ENCODE assay signal across 8 cellular contexts in the genomic region with DNA sequence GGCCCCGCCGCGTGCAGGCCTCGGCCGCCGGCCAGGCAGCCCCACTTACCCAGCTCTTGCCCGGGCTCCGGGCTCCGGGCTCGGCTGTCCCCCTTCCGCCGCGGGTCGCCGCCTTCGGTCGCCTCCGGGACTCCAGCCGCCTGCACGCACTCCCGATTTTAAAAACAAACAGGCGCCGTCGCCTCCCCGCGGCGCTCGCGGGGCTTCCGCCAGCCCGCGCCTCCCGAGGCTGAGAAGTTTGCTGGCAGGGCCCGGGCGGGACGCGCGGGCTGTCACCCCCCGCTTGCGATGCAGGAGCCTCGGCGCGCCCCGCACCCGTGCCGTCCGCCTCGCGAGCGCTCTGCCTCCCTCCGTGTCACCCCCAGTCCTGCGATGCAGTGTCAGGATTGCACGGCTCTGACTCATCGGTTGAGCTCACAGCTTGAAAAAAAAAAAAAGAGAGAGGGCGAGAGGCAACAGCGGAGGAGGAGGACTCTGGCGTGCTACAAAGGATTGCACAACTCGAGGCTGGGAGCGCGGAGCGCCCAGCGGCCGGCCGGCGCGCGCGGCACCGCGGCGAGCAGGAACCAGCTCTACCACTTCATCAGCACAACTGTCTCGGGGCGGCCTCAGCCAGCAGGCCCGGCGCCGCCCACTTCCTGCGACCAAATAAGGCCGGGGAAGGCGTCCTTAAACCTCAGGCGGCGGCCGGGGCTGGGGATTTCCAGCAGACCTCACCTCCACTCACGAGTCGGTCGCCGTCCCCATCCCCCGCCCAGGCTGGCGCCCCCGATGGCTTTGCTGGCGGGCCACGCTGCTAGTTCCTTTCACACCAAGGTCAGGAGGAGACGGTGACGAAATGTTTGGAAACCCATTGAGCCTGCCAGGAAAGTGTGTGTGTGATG. TPM values are rescaled to one million over a fixed set of nuclear protein-coding genes. Genes with fewer than 3 reads are reported as not detected.
DNase-seq lines count a peak whose midpoint lies in the region; ATAC-seq, FAIRE-seq and TF ChIP-seq lines count a peak whose summit lies in the region.

No MANE protein-coding gene starts in this region.

- H3K27me3 ChIP-seq in CD4-positive, CD25-positive, alpha-beta regulatory T cell (ENCODE audit: control insufficient read depth, insufficient read depth, low read length), result no peaks in the 10 kb centered on the region
- no peaks in the 10 kb centered on the region for H3K27me3 ChIP-seq in HepG2 (ENCODE audit: control insufficient read depth in 1 of 2, insufficient read depth in 2 of 2, low read length in 2 of 2)

- in situ Hi-C loops in HepG2 (cut with HindIII; ENCODE audit: extremely low pct_ligation_motif_present, low pct_unique_long_range_greater_than_20kb), result loop anchor here (10.0 kb wide), 1 partner anchor 65 kb away; no protein-coding TSS in a partner anchor

- no peak overlapping the region for H2AFZ ChIP-seq in HepG2 (ENCODE audit: low read length)

- no peaks in the 10 kb centered on the region for H3K36me3 Mint-ChIP-seq in CD4-positive, CD25-positive, alpha-beta regulatory T cell

- CTCF ChIA-PET in HepG2 (lab: Yijun Ruan, JAX; ENCODE audit: low intra/inter-chr PET ratio, low total read pairs), result interaction anchor here (1.1 kb wide), 1 partner anchor 12 kb away, joined by 4 read pairs; no protein-coding TSS in a partner anchor

- no peaks in the 10 kb centered on the region for H3K9me3 Mint-ChIP-seq in CD4-positive, CD25-positive, alpha-beta regulatory T cell

- H3K4me3 ChIP-seq in CD4-positive, CD25-positive, alpha-beta regulatory T cell (ENCODE audit: low read depth, low read length), result peak overlapping the region; percentile 83
- H3K4me3 ChIP-seq in HepG2 (replicated peaks in 1 of 3; ENCODE audit: insufficient read depth in 1 of 3, low read depth in 2 of 3, low read length in 3 of 3), result peak overlapping the region; percentile 59 to 83 (median 79); a peak in 5 of 6 replicates

- peaks cover 31% of the 10 kb centered on the region for H4K20me1 ChIP-seq in HepG2 (ENCODE audit: insufficient read depth, low read length)

- TF ChIP-seq EP300 in HepG2 (IDR thresholded peaks at IDR 0.05; ENCODE audit: low read depth in 2 of 2, low read length in 2 of 2) (peak; percentile 6 to 57), HepG2 (CRISPR knock-in tag; IDR thresholded peaks at IDR 0.05; ENCODE audit: borderline replicate concordance) (peak; percentile 42; the same call in 1 of the 2 replicates)

- H3K4me1 Mint-ChIP-seq in CD4-positive, CD25-positive, alpha-beta regulatory T cell, result peaks cover 33 to 84% (median 59%) of the 10 kb centered on the region in 4 donors

- peak overlapping the region; percentile 77 for H3K9ac ChIP-seq in HepG2 (ENCODE audit: insufficient read depth, low read depth, low read length)

- FAIRE-seq in HepG2 (lab: Jason Lieb, UNC), result peak; percentile 88

- peak; percentile 70 to 77; a peak in 3 of 4 replicates for TF ChIP-seq POLR2A in HepG2 (IDR thresholded peaks at IDR 0.05; ENCODE audit: insufficient read depth in 1 of 2, low read depth in 2 of 2, low read length in 2 of 2)

- WGBS in HepG2 (ENCODE audit: low lambda C conversion rate), result 2% methylated on average over 21 of the region's 93 CpGs

- peak overlapping the region; percentile 92 to 99 (median 99) for H3K27ac Mint-ChIP-seq in CD4-positive, CD25-positive, alpha-beta regulatory T cell

- peak; percentile 35; the same call in 1 of the 2 replicates for TF ChIP-seq RAD21 in HepG2 (CRISPR knock-in tag; IDR thresholded peaks at IDR 0.05)

- H3K4me3 Mint-ChIP-seq in CD4-positive, CD25-positive, alpha-beta regulatory T cell, result peak overlapping the region; percentile 92 to 98 (median 96)

- BruUV-seq in HepG2 (replicated peaks; lab: Mats Ljungman, UMichigan), result no TSS peak

- H3K27ac ChIP-seq in CD4-positive, CD25-positive, alpha-beta regulatory T cell (ENCODE audit: insufficient read depth, low read length, poor library complexity, severe bottlenecking), result peak overlapping the region; percentile 90
- peak overlapping the region; percentile 95 for H3K27ac ChIP-seq in HepG2 (ENCODE audit: extremely low read length, insufficient read depth, low read length)

- H3K27me3 Mint-ChIP-seq in CD4-positive, CD25-positive, alpha-beta regulatory T cell, result peaks cover 6% of the 10 kb centered on the region

- peak; percentile 94 to 97 (median 96) for DNase-seq in CD4-positive, CD25-positive, alpha-beta regulatory T cell
- peak; percentile 98 for DNase-seq in NCI-H69 (lab: John Stamatoyannopoulos, UW)
- DNase-seq in activated CD4-positive, alpha-beta T cell treated with anti-CD3 and anti-CD28 coated beads, Interleukin-2, amount 50 U/mL, for 1 hour, result peak; percentile 96
- DNase-seq in cortex of kidney (lab: John Stamatoyannopoulos, UW), result peak; percentile 31
- peak; percentile 96 for DNase-seq in HepG2 (ENCODE audit: low spot score)
- peak; percentile 91 for DNase-seq in stimulated activated CD4-positive, alpha-beta T cell treated with anti-CD3 and anti-CD28 coated beads, Interleukin-2, amount 100 ng/mL, for 4 hours (ENCODE audit: low read depth)

- peak overlapping the region; percentile 91 for H3K4me2 ChIP-seq in HepG2 (ENCODE audit: low read depth, low read length)

- no peaks in the 10 kb centered on the region for H3K36me3 ChIP-seq in CD4-positive, CD25-positive, alpha-beta regulatory T cell (ENCODE audit: control insufficient read depth, insufficient read depth, low read length)
- H3K36me3 ChIP-seq in HepG2 (replicated peaks in 1 of 2; ENCODE audit: control insufficient read depth in 1 of 2, insufficient read depth in 2 of 2, low read length in 2 of 2), result no peaks in the 10 kb centered on the region; a peak in 1 of 5 replicates

- H3K79me2 ChIP-seq in HepG2 (ENCODE audit: insufficient read depth, low read length), result peaks cover 87% of the 10 kb centered on the region

- POLR2A ChIA-PET in HepG2 (lab: Yijun Ruan, JAX), result interaction anchor here (0.7 to 5.0 kb wide), 26 partner anchors 9 to 237 kb away, joined by 3 to 115 read pairs (median 5); a partner anchor contains a TSS

- H3K4me1 ChIP-seq in CD4-positive, CD25-positive, alpha-beta regulatory T cell (ENCODE audit: control insufficient read depth, insufficient read depth, low read length, poor library complexity, severe bottlenecking), result peaks cover 71% of the 10 kb centered on the region
- H3K4me1 ChIP-seq in HepG2 (ENCODE audit: insufficient read depth, low read length), result peaks cover 86% of the 10 kb centered on the region

- TF ChIP-seq CTCF in HepG2 (CRISPR knock-in tag; IDR thresholded peaks at IDR 0.05), result peak; percentile 21

- ATAC-seq in CD4-positive, CD25-positive, alpha-beta regulatory T cell (ENCODE audit: low read depth in 2 of 2), result peak; percentile 84 to 85
- ATAC-seq in GM19395 (IDR thresholded peaks at IDR 0.05; ENCODE audit: unreplicated experiment), result peak; percentile 56
- ATAC-seq in HG03521 (IDR thresholded peaks at IDR 0.05; ENCODE audit: unreplicated experiment), result peak; percentile 49
- ATAC-seq in HepG2, result peak; percentile 86

- no peaks in the 10 kb centered on the region for H3K9me3 ChIP-seq in CD4-positive, CD25-positive, alpha-beta regulatory T cell (ENCODE audit: control insufficient read depth in 2 of 2, low read length in 2 of 2)
- H3K9me3 ChIP-seq in HepG2 (ENCODE audit: low read length), result no peaks in the 10 kb centered on the region

- intact Hi-C loops in HepG2 (cut with micrococcal nuclease; ENCODE audit: unreplicated experiment), result loop anchor here (1.0 to 2.0 kb wide), 4 partner anchors 12 to 126 kb away; a partner anchor contains a TSS

TF ChIP-seq in HepG2, 621 proteins besides CTCF, POLR2A, EP300 and RAD21 (continues in another document):
- TF ChIP-seq RFX5 (IDR thresholded peaks at IDR 0.05; ENCODE audit: low read depth, low read length) (no peak; the same call in 1 of the 2 replicates), ZNF496 (CRISPR knock-in tag; IDR thresholded peaks at IDR 0.05; ENCODE audit: insufficient replicate concordance) (no peak), GABPB1 (CRISPR knock-in tag; IDR thresholded peaks at IDR 0.05) (peak; percentile 83), EED (CRISPR knock-in tag; IDR thresholded peaks at IDR 0.05) (no peak), ZNF652 (CRISPR knock-in tag; IDR thresholded peaks at IDR 0.05; ENCODE audit: borderline replicate concordance, low read depth) (no peak), SIN3A (IDR thresholded peaks at IDR 0.05; ENCODE audit: borderline replicate concordance, low read depth, low read length) (peak; percentile 68; the same call in 1 of the 2 replicates)

RNA-seq across cellular contexts. Expression of a gene that starts 45.8 kb away (rescaled TPM):
- 42.6 TPM for total RNA-seq in CD4-positive, CD25-positive, alpha-beta regulatory T cell
- 10 to 100 TPM; 45.2 to 54.1 (median 51.9) TPM for polyA plus RNA-seq in CD4-positive, CD25-positive, alpha-beta regulatory T cell
- total RNA-seq in HepG2 (2016; rRNA removed; fragmentation: Illumina TruSeq; extraction: Trizol), result 8.3 and 10.7 TPM in 2 replicates
- 1.8 and 1.9 TPM in 2 replicates for total RNA-seq in HepG2 (2016; cell fraction: cytosol; rRNA removed; fragmentation: Illumina TruSeq; extraction: Trizol; ENCODE audit: low read depth)
- total RNA-seq in HepG2 (2016; cell fraction: insoluble cytoplasmic fraction; rRNA removed; fragmentation: Illumina TruSeq; extraction: Trizol), result 8.5 and 12.1 TPM in 2 replicates
- 7.8 and 8.3 TPM in 2 replicates for total RNA-seq in HepG2 (2016; cell fraction: membrane; rRNA removed; fragmentation: Illumina TruSeq; extraction: Trizol)
- 8.6 and 9.7 TPM in 2 replicates for total RNA-seq in HepG2 (2016; cell fraction: nucleus; rRNA removed; fragmentation: Illumina TruSeq; extraction: Trizol)
- polyA plus RNA-seq in HepG2 (2011; rRNA removed), result 6.6 and 7.0 TPM in 2 replicates
- 5.3 and 6.7 TPM in 2 replicates for polyA plus RNA-seq in HepG2 (2011; cell fraction: cytosol; rRNA removed)
- 6.4 and 7.7 TPM in 2 replicates for polyA plus RNA-seq in HepG2 (2011; cell fraction: nucleus; rRNA removed)
- polyA plus RNA-seq in HepG2 (2012), result 14.1 and 14.8 TPM in 2 replicates
- 2.5 and 2.9 TPM in 2 replicates for polyA plus RNA-seq in HepG2 (2016; cell fraction: cytosol; fragmentation: Illumina TruSeq; extraction: Trizol; ENCODE audit: low read depth)
- 18.3 and 20.9 TPM in 2 replicates for polyA plus RNA-seq in HepG2 (2016; cell fraction: insoluble cytoplasmic fraction; fragmentation: Illumina TruSeq; extraction: Trizol; ENCODE audit: low read depth)
- 7.0 and 8.6 TPM in 2 replicates for polyA plus RNA-seq in HepG2 (2016; cell fraction: membrane; fragmentation: Illumina TruSeq; extraction: Trizol; ENCODE audit: low read depth)
- polyA plus RNA-seq in HepG2 (2016; cell fraction: nucleus; fragmentation: Illumina TruSeq; extraction: Trizol; ENCODE audit: insufficient read depth, low read depth), result 17.9 and 18.6 TPM in 2 replicates
- polyA minus RNA-seq in HepG2 (2011; rRNA and poly(A)+ RNA removed; ENCODE audit: low replicate concordance), result 5.1 and 5.4 TPM in 2 replicates
- 5.6 and 6.3 TPM in 2 replicates for polyA minus RNA-seq in HepG2 (2011; cell fraction: cytosol; rRNA and poly(A)+ RNA removed)
- polyA minus RNA-seq in HepG2 (2011; cell fraction: nucleus; rRNA and poly(A)+ RNA removed), result 4.8 and 7.0 TPM in 2 replicates

Comparison
In these comparisons a context has a peak if more than half of its experiments do, and no peak if none do; other contexts are left out.
1. Peak in every context shown above with its lines: DNase-seq, ATAC-seq, H3K4me3 ChIP-seq and H3K27ac ChIP-seq.
2. DNase-seq: peak in every context shown above with its lines; median percentile 98 in NCI-H69; 96 in CD4-positive, CD25-positive, alpha-beta regulatory T cell; 96 in activated CD4-positive, alpha-beta T cell treated with anti-CD3 and anti-CD28 coated beads, Interleukin-2, amount 50 U/mL, for 1 hour; 96 in HepG2; 91 in stimulated activated CD4-positive, alpha-beta T cell treated with anti-CD3 and anti-CD28 coated beads, Interleukin-2, amount 100 ng/mL, for 4 hours; 31 in cortex of kidney.